11 cellular contexts compared by ENCODE assay signal in the genomic region with DNA sequence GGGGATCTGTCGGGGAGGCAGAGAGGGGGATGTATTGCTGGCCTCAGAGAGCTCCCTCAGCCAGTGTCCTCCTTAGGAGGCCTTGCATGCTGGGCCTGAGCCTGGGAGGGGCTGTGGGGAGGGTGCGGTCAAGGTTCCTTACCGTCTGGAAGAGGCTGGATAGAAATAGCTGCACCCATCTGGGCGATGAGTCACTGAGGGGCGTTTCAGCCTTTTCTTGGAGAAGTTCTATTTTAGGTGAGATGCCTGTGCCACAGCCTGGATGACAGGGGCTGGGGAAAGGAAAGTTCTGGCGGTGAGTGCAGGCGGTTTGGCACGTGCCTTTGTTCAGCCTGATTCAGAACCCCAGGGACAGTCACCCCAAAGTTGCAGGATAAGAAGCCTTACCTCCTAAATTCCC. TPM values are rescaled to one million over a fixed set of nuclear protein-coding genes. Genes with fewer than 3 reads are reported as not detected.
DNase-seq lines count a peak whose midpoint lies in the region; ATAC-seq lines count a peak whose summit lies in the region.
"Had no signal": no experiment of that assay in that cellular context is flagged by ENCODE, and none has a peak within 500 bp of the region (broad histone marks: within the 10 kb centered on the region; RNA-seq: fewer than 3 reads in every experiment).

No MANE protein-coding gene starts in this region.

- no peak overlapping the region for H3K4me3 Mint-ChIP-seq in activated CD4-positive, alpha-beta T cell treated with anti-CD3 and anti-CD28 coated beads, Interleukin-2, amount 10 ng/mL, durations not matched to agents 24 days and 14 days

- H3K27me3 ChIP-seq in trophoblast cell (ENCODE audit: insufficient read depth, low read length), result no peaks in the 10 kb centered on the region
- H3K27me3 ChIP-seq: vagina had no signal

- H3K9ac ChIP-seq in trophoblast cell (ENCODE audit: low read length), result no peak overlapping the region

- H3K27me3 Mint-ChIP-seq in activated CD4-positive, alpha-beta T cell treated with anti-CD3 and anti-CD28 coated beads, Interleukin-2, amount 10 ng/mL, durations not matched to agents 24 days and 14 days, result peaks cover 4% of the 10 kb centered on the region

- H3K4me2 ChIP-seq in trophoblast cell (ENCODE audit: low read length), result no peak overlapping the region

- intact Hi-C loops in activated CD4-positive, alpha-beta T cell treated with anti-CD3 and anti-CD28 coated beads, Interleukin-2, amount 10 ng/mL, durations not matched to agents 24 days and 14 days (cut with micrococcal nuclease), result no loop called here

- H3K27ac Mint-ChIP-seq in activated CD4-positive, alpha-beta T cell treated with anti-CD3 and anti-CD28 coated beads, Interleukin-2, amount 10 ng/mL, durations not matched to agents 24 days and 14 days, result no peak overlapping the region

- H2AK5ac ChIP-seq in trophoblast cell (ENCODE audit: low read length), result no peak overlapping the region

- H2BK5ac ChIP-seq in trophoblast cell (ENCODE audit: low read depth, low read length, poor library complexity), result no peak overlapping the region

- H2BK12ac ChIP-seq in trophoblast cell (ENCODE audit: low read length), result no peak overlapping the region

- H3K79me1 ChIP-seq in trophoblast cell (ENCODE audit: low read length), result no peaks in the 10 kb centered on the region

- H3K4me3 ChIP-seq in trophoblast cell (ENCODE audit: low read depth, low read length), result no peak overlapping the region
- H3K4me3 ChIP-seq: vagina had no signal

- no peak overlapping the region for H4K8ac ChIP-seq in trophoblast cell (ENCODE audit: low read depth, low read length)

- H3K36me3 ChIP-seq in trophoblast cell (ENCODE audit: control insufficient read depth in 1 of 2, insufficient read depth in 2 of 2, low read length in 2 of 2), result no peaks in the 10 kb centered on the region
- H3K36me3 ChIP-seq: vagina had no signal

- H3K4ac ChIP-seq in trophoblast cell (ENCODE audit: low read depth, low read length), result no peak overlapping the region

- H2BK120ac ChIP-seq in trophoblast cell (ENCODE audit: insufficient read depth, low read length, poor library complexity), result no peak overlapping the region

- no peak overlapping the region for H3K14ac ChIP-seq in trophoblast cell (ENCODE audit: low read length)

- no peaks in the 10 kb centered on the region for H3K9me3 Mint-ChIP-seq in activated CD4-positive, alpha-beta T cell treated with anti-CD3 and anti-CD28 coated beads, Interleukin-2, amount 10 ng/mL, durations not matched to agents 24 days and 14 days

- ATAC-seq in GM21367 (IDR thresholded peaks at IDR 0.05; ENCODE audit: unreplicated experiment), result no peak
- no peak for ATAC-seq in GM21723 (IDR thresholded peaks at IDR 0.05; ENCODE audit: unreplicated experiment)

- peaks cover 3% of the 10 kb centered on the region for H3K4me1 Mint-ChIP-seq in activated CD4-positive, alpha-beta T cell treated with anti-CD3 and anti-CD28 coated beads, Interleukin-2, amount 10 ng/mL, durations not matched to agents 24 days and 14 days

- no peak overlapping the region for H4K12ac ChIP-seq in trophoblast cell (ENCODE audit: low read depth, low read length)

- no peak overlapping the region for H2AFZ ChIP-seq in trophoblast cell (ENCODE audit: insufficient read depth, low read length, poor library complexity)

- WGBS in trophoblast cell (ENCODE audit: extremely low coverage, insufficient coverage, insufficient read length), result no CpG with 5 or more reads among the region's 8 CpGs

- peak; percentile 33 for DNase-seq in GM04504 (ENCODE audit: low read depth)
- DNase-seq in NOMO-1 treated with dmso at 0.1 percent for 144 hours (lab: John Stamatoyannopoulos, UW; ENCODE audit: unreplicated experiment), result peak; percentile 14
- DNase-seq in dedifferentiated amniotic fluid mesenchymal stem cell (ENCODE audit: extremely low spot score), result peak; percentile 35
- DNase-seq in trophoblast cell, result peak; percentile 35 to 55
- DNase-seq in activated CD4-positive, alpha-beta T cell treated with anti-CD3 and anti-CD28 coated beads for 1 hour, result no peak
- no peak for DNase-seq in activated CD4-positive, alpha-beta T cell treated with anti-CD3 and anti-CD28 coated beads, Interleukin-2, amount 10 ng/mL, durations not matched to agents 24 days and 14 days
- DNase-seq: activated naive CD4-positive, alpha-beta T cell treated with Interleukin-2 at 50 U/mL for 16 hours; NCI-H1105 had no signal

- no peak overlapping the region for H3K23ac ChIP-seq in trophoblast cell (ENCODE audit: low read length)

- H3K36me3 Mint-ChIP-seq in activated CD4-positive, alpha-beta T cell treated with anti-CD3 and anti-CD28 coated beads, Interleukin-2, amount 10 ng/mL, durations not matched to agents 24 days and 14 days (ENCODE audit: low read depth), result no peaks in the 10 kb centered on the region

- H3K18ac ChIP-seq in trophoblast cell (ENCODE audit: low read length), result no peak overlapping the region

- H3K79me2 ChIP-seq in trophoblast cell (ENCODE audit: control insufficient read depth, insufficient read depth, low read length, poor library complexity), result no peaks in the 10 kb centered on the region

- H3K9me3 ChIP-seq in trophoblast cell (ENCODE audit: insufficient read depth, low read depth, low read length), result peaks cover 3% of the 10 kb centered on the region
- H3K9me3 ChIP-seq: vagina had no signal

- H3K4me1 ChIP-seq in trophoblast cell (ENCODE audit: control insufficient read depth in 1 of 2, insufficient read depth in 2 of 2, low read length in 2 of 2), result no peaks in the 10 kb centered on the region

- H4K91ac ChIP-seq in trophoblast cell (ENCODE audit: low read depth, low read length), result no peak overlapping the region

- H3K27ac ChIP-seq in trophoblast cell (ENCODE audit: low read depth, low read length), result no peak overlapping the region
- H3K27ac ChIP-seq: vagina had no signal

RNA-seq across cellular contexts. Expression of gene APEH, which starts 35.7 kb away (rescaled TPM):
- polyA plus RNA-seq in trophoblast cell (2013), result 54.4 and 54.8 TPM in 2 replicates
- 111 and 117 TPM in 2 replicates for total RNA-seq in activated CD4-positive, alpha-beta T cell treated with anti-CD3 and anti-CD28 coated beads, Interleukin-2, amount 10 ng/mL, durations not matched to agents 24 days and 14 days

RNA-seq across cellular contexts. Expression of gene MST1, which starts 50.8 kb away (rescaled TPM):
- 14.1 and 16.4 TPM in 2 replicates for polyA plus RNA-seq in trophoblast cell (2013)
- 7.5 and 7.6 TPM in 2 replicates for total RNA-seq in activated CD4-positive, alpha-beta T cell treated with anti-CD3 and anti-CD28 coated beads, Interleukin-2, amount 10 ng/mL, durations not matched to agents 24 days and 14 days

RNA-seq across cellular contexts. Expression of gene RNF123, which starts 50.9 kb away (rescaled TPM):
- polyA plus RNA-seq in trophoblast cell (2013), result 23.4 and 24.3 TPM in 2 replicates
- 42.0 and 45.6 TPM in 2 replicates for total RNA-seq in activated CD4-positive, alpha-beta T cell treated with anti-CD3 and anti-CD28 coated beads, Interleukin-2, amount 10 ng/mL, durations not matched to agents 24 days and 14 days

Comparison
In these comparisons a context has a peak if more than half of its experiments do, and no peak if none do; other contexts are left out.
1. DNase-seq: peak in GM04504 (single experiment), NOMO-1 treated with dmso at 0.1 percent for 144 hours (single experiment), dedifferentiated amniotic fluid mesenchymal stem cell (single experiment) and trophoblast cell (2 of 2); none in activated CD4-positive, alpha-beta T cell treated with anti-CD3 and anti-CD28 coated beads for 1 hour (single experiment) and activated CD4-positive, alpha-beta T cell treated with anti-CD3 and anti-CD28 coated beads, Interleukin-2, amount 10 ng/mL, durations not matched to agents 24 days and 14 days (single experiment).